ENCODE assay signal across 8 cellular contexts in genomic region chr15:101965860-101966259, GRCh38.
DNase-seq lines count a peak whose midpoint lies in the region; ATAC-seq, FAIRE-seq and TF ChIP-seq lines count a peak whose summit lies in the region.
"Not testable (repeated sequence)": the region's sequence is repeated elsewhere in the genome, so short reads cannot be mapped to it uniquely, and the experiment has no call there.

No MANE protein-coding gene starts in this region.

- H3K9ac ChIP-seq in SK-N-SH; kidney (ENCODE audit: low read length in 2 of 2): not testable (repeated sequence)

- H3K4me3 Mint-ChIP-seq in natural killer cell treated with Interleukin-12 subunit alpha and Interleukin-12 subunit beta and Interleukin-15 and Interleukin-18, amount 100 ng/mL, for 72 hours = not testable (repeated sequence)

- CTCF ChIA-PET in GM10248 (lab: Yijun Ruan, JAX); SK-N-SH (lab: Yijun Ruan, JAX): not testable (repeated sequence)

- H3K27me3 ChIP-seq in SK-N-SH (ENCODE audit: insufficient read depth); sigmoid colon; vagina: not testable (repeated sequence)

- H3F3A ChIP-seq in SK-N-SH (replicated peaks; ENCODE audit: insufficient read depth) = not testable (repeated sequence)

- H3K27ac Mint-ChIP-seq in natural killer cell treated with Interleukin-12 subunit alpha and Interleukin-12 subunit beta and Interleukin-15 and Interleukin-18, amount 100 ng/mL, for 72 hours = not testable (repeated sequence)

- not testable (repeated sequence) for TF ChIP-seq EP300 in SK-N-SH (IDR thresholded peaks at IDR 0.05; ENCODE audit: borderline replicate concordance in 1 of 2, low read depth in 1 of 2, low read length in 1 of 2); sigmoid colon (IDR thresholded peaks at IDR 0.05)

- intact Hi-C loops in kidney (cut with DNase I); sigmoid colon (cut with DNase I); vagina (cut with DNase I): not testable (repeated sequence)

- H3K27ac ChIP-seq in SK-N-SH (ENCODE audit: low read depth in 2 of 2, low read length in 1 of 2) = peak overlapping the region in 1 of 2 experiments; percentile 20; a peak in 1 of 4 replicates
- H3K27ac ChIP-seq in kidney (ENCODE audit: low read depth in 2 of 2, low read length in 2 of 2); sigmoid colon; vagina: not testable (repeated sequence)

- DNase-seq in GM10248 (ENCODE audit: extremely low spot score) (peak; percentile 3), SK-N-SH (peak; percentile 30), germinal center (ENCODE audit: low spot score) (peak; percentile 0), kidney (peak; percentile 80), sigmoid colon (peak; percentile 75), vagina (ENCODE audit: extremely low spot score in 2 of 2) (peak; percentile 84 to 88)
- DNase-seq in activated effector memory CD4-positive, alpha-beta T cell treated with anti-CD3 and anti-CD28 coated beads, Interleukin-2, amount 50 U/mL, for 16 hours = peak; percentile 69
- DNase-seq in natural killer cell treated with Interleukin-12 subunit alpha and Interleukin-12 subunit beta and Interleukin-15 and Interleukin-18, amount 100 ng/mL, for 72 hours (ENCODE audit: low spot score) = peak; percentile 56

- TF ChIP-seq POLR2A in sigmoid colon (IDR thresholded peaks at IDR 0.05); vagina (IDR thresholded peaks at IDR 0.05): not testable (repeated sequence)

- H2AFZ ChIP-seq in SK-N-SH (ENCODE audit: low read depth) = not testable (repeated sequence)

- not testable (repeated sequence) for H3K4me3 ChIP-seq in SK-N-SH (ENCODE audit: low read depth in 2 of 2, low read length in 1 of 2); kidney (ENCODE audit: low read length in 2 of 2); sigmoid colon; vagina

- H3K27me3 Mint-ChIP-seq in natural killer cell treated with Interleukin-12 subunit alpha and Interleukin-12 subunit beta and Interleukin-15 and Interleukin-18, amount 100 ng/mL, for 72 hours = not testable (repeated sequence)

- not testable (repeated sequence) for H3K9me2 ChIP-seq in SK-N-SH

- not testable (repeated sequence) for TF ChIP-seq RAD21 in SK-N-SH (IDR thresholded peaks at IDR 0.05; ENCODE audit: low read length)

- not testable (repeated sequence) for H3K4me1 ChIP-seq in SK-N-SH (ENCODE audit: control insufficient read depth in 1 of 2, insufficient read depth in 2 of 2, low read depth in 1 of 2, low read length in 1 of 2); kidney (ENCODE audit: control insufficient read depth in 1 of 2, insufficient read depth in 1 of 2, low read depth in 1 of 2, low read length in 2 of 2)
- H3K4me1 ChIP-seq in sigmoid colon = peaks cover 0 to 14% (median 2%) of the 10 kb centered on the region in 4 donors
- H3K4me1 ChIP-seq in vagina = peaks cover 19% of the 10 kb centered on the region

- not testable (repeated sequence) for H3K9me3 Mint-ChIP-seq in natural killer cell treated with Interleukin-12 subunit alpha and Interleukin-12 subunit beta and Interleukin-15 and Interleukin-18, amount 100 ng/mL, for 72 hours

- ATAC-seq in natural killer cell treated with Interleukin-12 subunit alpha and Interleukin-12 subunit beta and Interleukin-15 and Interleukin-18, amount 100 ng/mL, for 72 hours = not testable (repeated sequence)

- H3K79me2 ChIP-seq in SK-N-SH (ENCODE audit: insufficient read depth) = not testable (repeated sequence)

- not testable (repeated sequence) for H3K4me2 ChIP-seq in SK-N-SH

- not testable (repeated sequence) for TF ChIP-seq CTCF in GM10248 (IDR thresholded peaks at IDR 0.05; ENCODE audit: control extremely low read depth, extremely low read depth, low read depth, missing control alignments); SK-N-SH (IDR thresholded peaks at IDR 0.05); kidney (IDR thresholded peaks at IDR 0.05; ENCODE audit: borderline replicate concordance, extremely low read depth, insufficient read depth); sigmoid colon (IDR thresholded peaks at IDR 0.05); vagina (IDR thresholded peaks at IDR 0.05)

- POLR2A ChIA-PET in GM10248 (lab: Yijun Ruan, JAX); SK-N-SH (lab: Yijun Ruan, JAX): not testable (repeated sequence)

- 88% methylated on average over 6 of the region's 8 CpGs for WGBS in SK-N-SH (ENCODE audit: low lambda C conversion rate)
- 95 to 98% methylated on average over 8 of the region's 8 CpGs for WGBS in sigmoid colon, 2 donors

- not testable (repeated sequence) for H3K9me3 ChIP-seq in SK-N-SH; kidney (ENCODE audit: control insufficient read depth in 1 of 2, low read length in 2 of 2); sigmoid colon; vagina

- H3K36me3 ChIP-seq in SK-N-SH (replicated peaks in 1 of 2; ENCODE audit: control insufficient read depth in 1 of 2, insufficient read depth in 2 of 2, low read length in 1 of 2); kidney (ENCODE audit: control insufficient read depth in 1 of 2, insufficient read depth in 2 of 2, low read length in 2 of 2); sigmoid colon; vagina: not testable (repeated sequence)

- FAIRE-seq in kidney (lab: Jason Lieb, UNC) = not testable (repeated sequence)

- not testable (repeated sequence) for H3K36me3 Mint-ChIP-seq in natural killer cell treated with Interleukin-12 subunit alpha and Interleukin-12 subunit beta and Interleukin-15 and Interleukin-18, amount 100 ng/mL, for 72 hours

- not testable (repeated sequence) for H4K20me1 ChIP-seq in SK-N-SH (ENCODE audit: insufficient read depth)

- H3K4me1 Mint-ChIP-seq in natural killer cell treated with Interleukin-12 subunit alpha and Interleukin-12 subunit beta and Interleukin-15 and Interleukin-18, amount 100 ng/mL, for 72 hours (ENCODE audit: low read depth in 2 of 2) = not testable (repeated sequence)

Comparison
In these comparisons a context has a peak if more than half of its experiments do, and no peak if none do; other contexts are left out.
1. DNase-seq: peak in every context shown above with its lines; median percentile 86 in vagina; 80 in kidney; 75 in sigmoid colon; 69 in activated effector memory CD4-positive, alpha-beta T cell treated with anti-CD3 and anti-CD28 coated beads, Interleukin-2, amount 50 U/mL, for 16 hours; 56 in natural killer cell treated with Interleukin-12 subunit alpha and Interleukin-12 subunit beta and Interleukin-15 and Interleukin-18, amount 100 ng/mL, for 72 hours; 30 in SK-N-SH; 3 in GM10248; 0 in germinal center.